ENCODE assay signal across 1 cellular context in the genomic region with DNA sequence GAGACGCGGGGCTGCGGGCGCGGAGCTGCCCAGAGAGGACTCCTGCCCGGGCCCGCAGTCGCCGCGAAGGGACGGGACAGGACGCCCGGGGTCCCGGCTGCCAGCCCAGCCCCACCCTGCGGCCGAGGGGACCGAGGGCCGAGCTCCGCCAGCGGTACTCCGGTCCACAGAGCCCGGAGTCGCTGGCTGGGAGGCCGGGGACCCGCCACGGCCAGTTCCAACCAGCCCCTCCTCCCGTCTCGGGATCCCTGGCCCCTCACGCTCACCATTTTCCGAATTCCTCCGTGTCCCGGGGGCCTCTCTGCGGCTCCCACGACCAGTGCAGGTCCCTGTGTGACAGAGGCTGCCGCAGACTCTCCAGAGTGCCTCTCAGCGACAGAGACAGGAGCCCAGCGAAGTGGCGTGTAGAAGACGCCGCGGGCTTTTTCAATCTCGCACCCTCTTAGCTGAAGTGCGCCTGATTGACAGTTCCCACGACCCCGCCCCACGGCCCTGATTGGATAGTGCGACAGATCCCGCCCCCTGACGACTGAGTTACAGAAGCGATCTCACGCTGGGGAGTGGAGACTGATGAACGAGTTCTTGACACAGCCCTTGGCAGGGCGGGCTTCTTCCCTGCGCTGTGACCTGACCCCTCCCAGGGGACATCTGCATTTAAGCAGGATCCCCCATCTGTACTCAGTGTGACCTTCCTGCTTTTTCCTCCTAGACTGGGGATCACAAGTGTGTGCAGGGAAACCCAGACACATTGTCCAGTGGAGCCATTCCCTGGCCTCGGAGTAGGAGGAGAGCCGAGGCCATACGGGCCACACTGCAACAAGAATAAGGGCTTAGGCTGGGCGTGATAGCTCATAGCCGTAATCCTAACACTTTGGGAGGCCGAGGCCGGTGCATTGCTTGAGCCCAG.
A peak's percentile ranks its signal among the peaks of the same experiment; 100 is the strongest.
TF ChIP-seq lines count a peak whose summit lies in the region.

No MANE protein-coding gene starts in this region.

TF ChIP-seq in K562, 482 proteins besides CTCF, POLR2A, EP300 and RAD21 (continued from another document and continues in another):
- TF ChIP-seq, protein P1, sequence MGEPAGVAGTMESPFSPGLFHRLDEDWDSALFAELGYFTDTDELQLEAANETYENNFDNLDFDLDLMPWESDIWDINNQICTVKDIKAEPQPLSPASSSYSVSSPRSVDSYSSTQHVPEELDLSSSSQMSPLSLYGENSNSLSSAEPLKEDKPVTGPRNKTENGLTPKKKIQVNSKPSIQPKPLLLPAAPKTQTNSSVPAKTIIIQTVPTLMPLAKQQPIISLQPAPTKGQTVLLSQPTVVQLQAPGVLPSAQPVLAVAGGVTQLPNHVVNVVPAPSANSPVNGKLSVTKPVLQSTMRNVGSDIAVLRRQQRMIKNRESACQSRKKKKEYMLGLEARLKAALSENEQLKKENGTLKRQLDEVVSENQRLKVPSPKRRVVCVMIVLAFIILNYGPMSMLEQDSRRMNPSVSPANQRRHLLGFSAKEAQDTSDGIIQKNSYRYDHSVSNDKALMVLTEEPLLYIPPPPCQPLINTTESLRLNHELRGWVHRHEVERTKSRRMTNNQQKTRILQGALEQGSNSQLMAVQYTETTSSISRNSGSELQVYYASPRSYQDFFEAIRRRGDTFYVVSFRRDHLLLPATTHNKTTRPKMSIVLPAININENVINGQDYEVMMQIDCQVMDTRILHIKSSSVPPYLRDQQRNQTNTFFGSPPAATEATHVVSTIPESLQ (CRISPR knock-in tag; IDR thresholded peaks at IDR 0.05): no peak
- TF ChIP-seq, protein P2, sequence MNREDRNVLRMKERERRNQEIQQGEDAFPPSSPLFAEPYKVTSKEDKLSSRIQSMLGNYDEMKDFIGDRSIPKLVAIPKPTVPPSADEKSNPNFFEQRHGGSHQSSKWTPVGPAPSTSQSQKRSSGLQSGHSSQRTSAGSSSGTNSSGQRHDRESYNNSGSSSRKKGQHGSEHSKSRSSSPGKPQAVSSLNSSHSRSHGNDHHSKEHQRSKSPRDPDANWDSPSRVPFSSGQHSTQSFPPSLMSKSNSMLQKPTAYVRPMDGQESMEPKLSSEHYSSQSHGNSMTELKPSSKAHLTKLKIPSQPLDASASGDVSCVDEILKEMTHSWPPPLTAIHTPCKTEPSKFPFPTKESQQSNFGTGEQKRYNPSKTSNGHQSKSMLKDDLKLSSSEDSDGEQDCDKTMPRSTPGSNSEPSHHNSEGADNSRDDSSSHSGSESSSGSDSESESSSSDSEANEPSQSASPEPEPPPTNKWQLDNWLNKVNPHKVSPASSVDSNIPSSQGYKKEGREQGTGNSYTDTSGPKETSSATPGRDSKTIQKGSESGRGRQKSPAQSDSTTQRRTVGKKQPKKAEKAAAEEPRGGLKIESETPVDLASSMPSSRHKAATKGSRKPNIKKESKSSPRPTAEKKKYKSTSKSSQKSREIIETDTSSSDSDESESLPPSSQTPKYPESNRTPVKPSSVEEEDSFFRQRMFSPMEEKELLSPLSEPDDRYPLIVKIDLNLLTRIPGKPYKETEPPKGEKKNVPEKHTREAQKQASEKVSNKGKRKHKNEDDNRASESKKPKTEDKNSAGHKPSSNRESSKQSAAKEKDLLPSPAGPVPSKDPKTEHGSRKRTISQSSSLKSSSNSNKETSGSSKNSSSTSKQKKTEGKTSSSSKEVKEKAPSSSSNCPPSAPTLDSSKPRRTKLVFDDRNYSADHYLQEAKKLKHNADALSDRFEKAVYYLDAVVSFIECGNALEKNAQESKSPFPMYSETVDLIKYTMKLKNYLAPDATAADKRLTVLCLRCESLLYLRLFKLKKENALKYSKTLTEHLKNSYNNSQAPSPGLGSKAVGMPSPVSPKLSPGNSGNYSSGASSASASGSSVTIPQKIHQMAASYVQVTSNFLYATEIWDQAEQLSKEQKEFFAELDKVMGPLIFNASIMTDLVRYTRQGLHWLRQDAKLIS (CRISPR knock-in tag; IDR thresholded peaks at IDR 0.05): 0 out of 2 replicates have a peak, but pooled peaks have one; percentile 50
- TF ChIP-seq SETDB1 (IDR thresholded peaks at IDR 0.05; ENCODE audit: low read length) (no peak), MCM3 (IDR thresholded peaks at IDR 0.05) (no peak), SMAD4 (CRISPR knock-in tag; conservative IDR thresholded peaks at IDR 0.05) (no peak; the same call in 1 of the 2 replicates), SIRT6 (IDR thresholded peaks at IDR 0.05; ENCODE audit: low read depth, low read length) (no peak), BACH1 (tag; IDR thresholded peaks at IDR 0.05) (no peak), HLTF (IDR thresholded peaks at IDR 0.05) (no peak), ZNF165 (CRISPR knock-in tag; IDR thresholded peaks at IDR 0.05; ENCODE audit: borderline replicate concordance) (no peak), HMGN3 (IDR thresholded peaks at IDR 0.05; ENCODE audit: borderline replicate concordance, extremely low read depth, insufficient read length, low read depth, low read length) (no peak), MECOM (CRISPR knock-in tag; IDR thresholded peaks at IDR 0.05) (no peak), SP1 (CRISPR knock-in tag; IDR thresholded peaks at IDR 0.05) (peak; percentile 85), ZKSCAN8 (CRISPR knock-in tag; IDR thresholded peaks at IDR 0.05) (no peak), TCFL5 (CRISPR knock-in tag; conservative IDR thresholded peaks at IDR 0.05) (no peak), GTF2E2 (tag; IDR thresholded peaks at IDR 0.05) (no peak), ZBED1 (IDR thresholded peaks at IDR 0.05) (no peak), PML (IDR thresholded peaks at IDR 0.05; ENCODE audit: low read length) (peak; percentile 22; the same call in 1 of the 2 replicates), NFXL1 (CRISPR knock-in tag; IDR thresholded peaks at IDR 0.05) (no peak), PTTG1 (tag; IDR thresholded peaks at IDR 0.05; ENCODE audit: low read depth) (no peak), PCBP2 (IDR thresholded peaks at IDR 0.05; ENCODE audit: low read depth, low read length, poor library complexity, severe bottlenecking) (no peak), SREBF1 (IDR thresholded peaks at IDR 0.05; ENCODE audit: borderline replicate concordance, low read depth, low read length) (no peak), FOXJ3 (CRISPR knock-in tag; IDR thresholded peaks at IDR 0.05) (no peak), ZNF77 (CRISPR knock-in tag; IDR thresholded peaks at IDR 0.05) (no peak), BDP1 (IDR thresholded peaks at IDR 0.05; ENCODE audit: insufficient read depth, insufficient read length) (no peak), ZNF444 (CRISPR knock-in tag; IDR thresholded peaks at IDR 0.05) (no peak), MIER1 (IDR thresholded peaks at IDR 0.05; ENCODE audit: low read depth) (no peak), ZBTB7A (IDR thresholded peaks at IDR 0.05; ENCODE audit: borderline replicate concordance, control insufficient read depth, low read depth, low read length) (peak; percentile 63; the same call in 1 of the 2 replicates), NBN (IDR thresholded peaks at IDR 0.05; ENCODE audit: low read depth) (no peak), ZNF778 (CRISPR knock-in tag; IDR thresholded peaks at IDR 0.05) (no peak), DDX20 (tag; IDR thresholded peaks at IDR 0.05; ENCODE audit: low read depth) (no peak), U2AF1 (optimal IDR thresholded peaks at IDR 0.05; ENCODE audit: low read depth, low read length) (no peak), ZNF124 (CRISPR knock-in tag; IDR thresholded peaks at IDR 0.05) (no peak)
- TF ChIP-seq, protein P3, sequence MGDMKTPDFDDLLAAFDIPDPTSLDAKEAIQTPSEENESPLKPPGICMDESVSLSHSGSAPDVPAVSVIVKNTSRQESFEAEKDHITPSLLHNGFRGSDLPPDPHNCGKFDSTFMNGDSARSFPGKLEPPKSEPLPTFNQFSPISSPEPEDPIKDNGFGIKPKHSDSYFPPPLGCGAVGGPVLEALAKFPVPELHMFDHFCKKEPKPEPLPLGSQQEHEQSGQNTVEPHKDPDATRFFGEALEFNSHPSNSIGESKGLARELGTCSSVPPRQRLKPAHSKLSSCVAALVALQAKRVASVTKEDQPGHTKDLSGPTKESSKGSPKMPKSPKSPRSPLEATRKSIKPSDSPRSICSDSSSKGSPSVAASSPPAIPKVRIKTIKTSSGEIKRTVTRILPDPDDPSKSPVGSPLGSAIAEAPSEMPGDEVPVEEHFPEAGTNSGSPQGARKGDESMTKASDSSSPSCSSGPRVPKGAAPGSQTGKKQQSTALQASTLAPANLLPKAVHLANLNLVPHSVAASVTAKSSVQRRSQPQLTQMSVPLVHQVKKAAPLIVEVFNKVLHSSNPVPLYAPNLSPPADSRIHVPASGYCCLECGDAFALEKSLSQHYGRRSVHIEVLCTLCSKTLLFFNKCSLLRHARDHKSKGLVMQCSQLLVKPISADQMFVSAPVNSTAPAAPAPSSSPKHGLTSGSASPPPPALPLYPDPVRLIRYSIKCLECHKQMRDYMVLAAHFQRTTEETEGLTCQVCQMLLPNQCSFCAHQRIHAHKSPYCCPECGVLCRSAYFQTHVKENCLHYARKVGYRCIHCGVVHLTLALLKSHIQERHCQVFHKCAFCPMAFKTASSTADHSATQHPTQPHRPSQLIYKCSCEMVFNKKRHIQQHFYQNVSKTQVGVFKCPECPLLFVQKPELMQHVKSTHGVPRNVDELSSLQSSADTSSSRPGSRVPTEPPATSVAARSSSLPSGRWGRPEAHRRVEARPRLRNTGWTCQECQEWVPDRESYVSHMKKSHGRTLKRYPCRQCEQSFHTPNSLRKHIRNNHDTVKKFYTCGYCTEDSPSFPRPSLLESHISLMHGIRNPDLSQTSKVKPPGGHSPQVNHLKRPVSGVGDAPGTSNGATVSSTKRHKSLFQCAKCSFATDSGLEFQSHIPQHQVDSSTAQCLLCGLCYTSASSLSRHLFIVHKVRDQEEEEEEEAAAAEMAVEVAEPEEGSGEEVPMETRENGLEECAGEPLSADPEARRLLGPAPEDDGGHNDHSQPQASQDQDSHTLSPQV (IDR thresholded peaks at IDR 0.05): no peak
- TF ChIP-seq, protein P4, sequence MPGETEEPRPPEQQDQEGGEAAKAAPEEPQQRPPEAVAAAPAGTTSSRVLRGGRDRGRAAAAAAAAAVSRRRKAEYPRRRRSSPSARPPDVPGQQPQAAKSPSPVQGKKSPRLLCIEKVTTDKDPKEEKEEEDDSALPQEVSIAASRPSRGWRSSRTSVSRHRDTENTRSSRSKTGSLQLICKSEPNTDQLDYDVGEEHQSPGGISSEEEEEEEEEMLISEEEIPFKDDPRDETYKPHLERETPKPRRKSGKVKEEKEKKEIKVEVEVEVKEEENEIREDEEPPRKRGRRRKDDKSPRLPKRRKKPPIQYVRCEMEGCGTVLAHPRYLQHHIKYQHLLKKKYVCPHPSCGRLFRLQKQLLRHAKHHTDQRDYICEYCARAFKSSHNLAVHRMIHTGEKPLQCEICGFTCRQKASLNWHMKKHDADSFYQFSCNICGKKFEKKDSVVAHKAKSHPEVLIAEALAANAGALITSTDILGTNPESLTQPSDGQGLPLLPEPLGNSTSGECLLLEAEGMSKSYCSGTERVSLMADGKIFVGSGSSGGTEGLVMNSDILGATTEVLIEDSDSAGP (CRISPR knock-in tag; IDR thresholded peaks at IDR 0.05): no peak
- TF ChIP-seq, protein P5, sequence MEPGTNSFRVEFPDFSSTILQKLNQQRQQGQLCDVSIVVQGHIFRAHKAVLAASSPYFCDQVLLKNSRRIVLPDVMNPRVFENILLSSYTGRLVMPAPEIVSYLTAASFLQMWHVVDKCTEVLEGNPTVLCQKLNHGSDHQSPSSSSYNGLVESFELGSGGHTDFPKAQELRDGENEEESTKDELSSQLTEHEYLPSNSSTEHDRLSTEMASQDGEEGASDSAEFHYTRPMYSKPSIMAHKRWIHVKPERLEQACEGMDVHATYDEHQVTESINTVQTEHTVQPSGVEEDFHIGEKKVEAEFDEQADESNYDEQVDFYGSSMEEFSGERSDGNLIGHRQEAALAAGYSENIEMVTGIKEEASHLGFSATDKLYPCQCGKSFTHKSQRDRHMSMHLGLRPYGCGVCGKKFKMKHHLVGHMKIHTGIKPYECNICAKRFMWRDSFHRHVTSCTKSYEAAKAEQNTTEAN (CRISPR knock-in tag; IDR thresholded peaks at IDR 0.05): no peak
- TF ChIP-seq, protein P6, sequence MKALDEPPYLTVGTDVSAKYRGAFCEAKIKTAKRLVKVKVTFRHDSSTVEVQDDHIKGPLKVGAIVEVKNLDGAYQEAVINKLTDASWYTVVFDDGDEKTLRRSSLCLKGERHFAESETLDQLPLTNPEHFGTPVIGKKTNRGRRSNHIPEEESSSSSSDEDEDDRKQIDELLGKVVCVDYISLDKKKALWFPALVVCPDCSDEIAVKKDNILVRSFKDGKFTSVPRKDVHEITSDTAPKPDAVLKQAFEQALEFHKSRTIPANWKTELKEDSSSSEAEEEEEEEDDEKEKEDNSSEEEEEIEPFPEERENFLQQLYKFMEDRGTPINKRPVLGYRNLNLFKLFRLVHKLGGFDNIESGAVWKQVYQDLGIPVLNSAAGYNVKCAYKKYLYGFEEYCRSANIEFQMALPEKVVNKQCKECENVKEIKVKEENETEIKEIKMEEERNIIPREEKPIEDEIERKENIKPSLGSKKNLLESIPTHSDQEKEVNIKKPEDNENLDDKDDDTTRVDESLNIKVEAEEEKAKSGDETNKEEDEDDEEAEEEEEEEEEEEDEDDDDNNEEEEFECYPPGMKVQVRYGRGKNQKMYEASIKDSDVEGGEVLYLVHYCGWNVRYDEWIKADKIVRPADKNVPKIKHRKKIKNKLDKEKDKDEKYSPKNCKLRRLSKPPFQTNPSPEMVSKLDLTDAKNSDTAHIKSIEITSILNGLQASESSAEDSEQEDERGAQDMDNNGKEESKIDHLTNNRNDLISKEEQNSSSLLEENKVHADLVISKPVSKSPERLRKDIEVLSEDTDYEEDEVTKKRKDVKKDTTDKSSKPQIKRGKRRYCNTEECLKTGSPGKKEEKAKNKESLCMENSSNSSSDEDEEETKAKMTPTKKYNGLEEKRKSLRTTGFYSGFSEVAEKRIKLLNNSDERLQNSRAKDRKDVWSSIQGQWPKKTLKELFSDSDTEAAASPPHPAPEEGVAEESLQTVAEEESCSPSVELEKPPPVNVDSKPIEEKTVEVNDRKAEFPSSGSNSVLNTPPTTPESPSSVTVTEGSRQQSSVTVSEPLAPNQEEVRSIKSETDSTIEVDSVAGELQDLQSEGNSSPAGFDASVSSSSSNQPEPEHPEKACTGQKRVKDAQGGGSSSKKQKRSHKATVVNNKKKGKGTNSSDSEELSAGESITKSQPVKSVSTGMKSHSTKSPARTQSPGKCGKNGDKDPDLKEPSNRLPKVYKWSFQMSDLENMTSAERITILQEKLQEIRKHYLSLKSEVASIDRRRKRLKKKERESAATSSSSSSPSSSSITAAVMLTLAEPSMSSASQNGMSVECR (CRISPR knock-in tag; IDR thresholded peaks at IDR 0.05): no peak
- TF ChIP-seq, protein P7, sequence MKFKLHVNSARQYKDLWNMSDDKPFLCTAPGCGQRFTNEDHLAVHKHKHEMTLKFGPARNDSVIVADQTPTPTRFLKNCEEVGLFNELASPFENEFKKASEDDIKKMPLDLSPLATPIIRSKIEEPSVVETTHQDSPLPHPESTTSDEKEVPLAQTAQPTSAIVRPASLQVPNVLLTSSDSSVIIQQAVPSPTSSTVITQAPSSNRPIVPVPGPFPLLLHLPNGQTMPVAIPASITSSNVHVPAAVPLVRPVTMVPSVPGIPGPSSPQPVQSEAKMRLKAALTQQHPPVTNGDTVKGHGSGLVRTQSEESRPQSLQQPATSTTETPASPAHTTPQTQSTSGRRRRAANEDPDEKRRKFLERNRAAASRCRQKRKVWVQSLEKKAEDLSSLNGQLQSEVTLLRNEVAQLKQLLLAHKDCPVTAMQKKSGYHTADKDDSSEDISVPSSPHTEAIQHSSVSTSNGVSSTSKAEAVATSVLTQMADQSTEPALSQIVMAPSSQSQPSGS (CRISPR knock-in tag; IDR thresholded peaks at IDR 0.05): no peak
